1 cellular context compared by ENCODE assay signal in the genomic region with DNA sequence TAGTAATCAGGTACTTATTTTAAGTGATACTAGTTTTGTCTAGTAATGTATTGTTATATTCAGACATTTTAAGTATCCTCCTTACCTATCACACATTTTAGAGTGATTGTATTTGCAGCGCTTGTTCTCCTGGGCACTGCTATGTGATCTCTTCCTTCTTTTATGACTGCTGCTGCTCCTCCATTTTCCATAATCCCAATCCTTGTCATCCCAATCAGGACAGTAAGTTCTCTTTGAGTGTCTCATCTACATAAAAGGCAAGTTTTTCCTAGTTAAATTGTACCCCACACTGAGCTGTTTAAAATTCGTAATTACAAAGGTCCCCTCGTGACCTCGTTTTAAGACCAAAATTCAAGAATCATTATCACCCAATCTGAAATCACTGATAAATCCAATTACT.
TF ChIP-seq lines count a peak whose summit lies in the region.

No MANE protein-coding gene starts in this region.

TF ChIP-seq in GM12878, 131 proteins besides CTCF, POLR2A, EP300 and RAD21:
- TF ChIP-seq, protein P1, sequence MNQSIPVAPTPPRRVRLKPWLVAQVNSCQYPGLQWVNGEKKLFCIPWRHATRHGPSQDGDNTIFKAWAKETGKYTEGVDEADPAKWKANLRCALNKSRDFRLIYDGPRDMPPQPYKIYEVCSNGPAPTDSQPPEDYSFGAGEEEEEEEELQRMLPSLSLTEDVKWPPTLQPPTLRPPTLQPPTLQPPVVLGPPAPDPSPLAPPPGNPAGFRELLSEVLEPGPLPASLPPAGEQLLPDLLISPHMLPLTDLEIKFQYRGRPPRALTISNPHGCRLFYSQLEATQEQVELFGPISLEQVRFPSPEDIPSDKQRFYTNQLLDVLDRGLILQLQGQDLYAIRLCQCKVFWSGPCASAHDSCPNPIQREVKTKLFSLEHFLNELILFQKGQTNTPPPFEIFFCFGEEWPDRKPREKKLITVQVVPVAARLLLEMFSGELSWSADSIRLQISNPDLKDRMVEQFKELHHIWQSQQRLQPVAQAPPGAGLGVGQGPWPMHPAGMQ (IDR thresholded peaks at IDR 0.05; ENCODE audit: borderline replicate concordance), result no peak
- TF ChIP-seq SUZ12 (IDR thresholded peaks at IDR 0.05; ENCODE audit: unreplicated experiment) (no peak), ZZZ3 (IDR thresholded peaks at IDR 0.05; ENCODE audit: control insufficient read depth, insufficient read length, low read depth) (no peak), ATF7 (IDR thresholded peaks at IDR 0.05; ENCODE audit: low read depth) (no peak), RB1 (IDR thresholded peaks at IDR 0.05; ENCODE audit: borderline replicate concordance) (no peak), ASH2L (IDR thresholded peaks at IDR 0.05; ENCODE audit: borderline replicate concordance, low read depth) (no peak), SMARCA5 (IDR thresholded peaks at IDR 0.05) (no peak), TBL1XR1 (IDR thresholded peaks at IDR 0.05; ENCODE audit: low read depth, low read length) (no peak)
- TF ChIP-seq, protein P2, sequence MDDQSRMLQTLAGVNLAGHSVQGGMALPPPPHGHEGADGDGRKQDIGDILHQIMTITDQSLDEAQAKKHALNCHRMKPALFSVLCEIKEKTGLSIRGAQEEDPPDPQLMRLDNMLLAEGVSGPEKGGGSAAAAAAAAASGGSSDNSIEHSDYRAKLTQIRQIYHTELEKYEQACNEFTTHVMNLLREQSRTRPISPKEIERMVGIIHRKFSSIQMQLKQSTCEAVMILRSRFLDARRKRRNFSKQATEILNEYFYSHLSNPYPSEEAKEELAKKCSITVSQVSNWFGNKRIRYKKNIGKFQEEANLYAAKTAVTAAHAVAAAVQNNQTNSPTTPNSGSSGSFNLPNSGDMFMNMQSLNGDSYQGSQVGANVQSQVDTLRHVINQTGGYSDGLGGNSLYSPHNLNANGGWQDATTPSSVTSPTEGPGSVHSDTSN (IDR thresholded peaks at IDR 0.05; ENCODE audit: insufficient replicate concordance, low read depth, low read length), result no peak
- TF ChIP-seq, protein P3, sequence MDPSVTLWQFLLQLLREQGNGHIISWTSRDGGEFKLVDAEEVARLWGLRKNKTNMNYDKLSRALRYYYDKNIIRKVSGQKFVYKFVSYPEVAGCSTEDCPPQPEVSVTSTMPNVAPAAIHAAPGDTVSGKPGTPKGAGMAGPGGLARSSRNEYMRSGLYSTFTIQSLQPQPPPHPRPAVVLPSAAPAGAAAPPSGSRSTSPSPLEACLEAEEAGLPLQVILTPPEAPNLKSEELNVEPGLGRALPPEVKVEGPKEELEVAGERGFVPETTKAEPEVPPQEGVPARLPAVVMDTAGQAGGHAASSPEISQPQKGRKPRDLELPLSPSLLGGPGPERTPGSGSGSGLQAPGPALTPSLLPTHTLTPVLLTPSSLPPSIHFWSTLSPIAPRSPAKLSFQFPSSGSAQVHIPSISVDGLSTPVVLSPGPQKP (IDR thresholded peaks at IDR 0.05; ENCODE audit: low read depth, low read length), result no peak
